ENCODE assay signal across 10 cellular contexts in genomic region chr10:63430091-63430998, GRCh38. TPM values are rescaled to one million over a fixed set of nuclear protein-coding genes. Genes with fewer than 3 reads are reported as not detected.
A peak's percentile ranks its signal among the peaks of the same experiment; 100 is the strongest.
DNase-seq lines count a peak whose midpoint lies in the region; ATAC-seq and TF ChIP-seq lines count a peak whose summit lies in the region.
"Had no signal": no experiment of that assay in that cellular context is flagged by ENCODE, and none has a peak within 500 bp of the region (broad histone marks: within the 10 kb centered on the region; RNA-seq: fewer than 3 reads in every experiment).

No MANE protein-coding gene starts in this region.

- POLR2A ChIA-PET in MCF 10A (lab: Yijun Ruan, JAX), result interaction anchor here (0.6 to 1.9 kb wide), 15 partner anchors 8 to 270 kb away, joined by 3 to 7 read pairs (median 4); partner anchors contain the start of gene JMJD1C

- H3K36me3 Mint-ChIP-seq in MCF 10A (ENCODE audit: insufficient read depth, unreplicated experiment), result peaks cover 8% of the 10 kb centered on the region

- H3K4me3 ChIP-seq in breast epithelium (no peak overlapping the region), astrocyte of the cerebellum (ENCODE audit: low read depth, low read length) (no peak overlapping the region), right cardiac atrium (ENCODE audit: low read length) (no peak overlapping the region), aorta (ENCODE audit: low read length in 2 of 2) (no peak overlapping the region)
- H3K4me3 ChIP-seq: gastroesophageal sphincter had no signal

- H3K27me3 Mint-ChIP-seq in MCF 10A (ENCODE audit: insufficient read depth, unreplicated experiment), result no peaks in the 10 kb centered on the region
- H3K27me3 Mint-ChIP-seq: B cell had no signal

- ATAC-seq in right cardiac atrium (peak; percentile 51 to 71), aorta (ENCODE audit: low FRiP score) (peak; percentile 47), GM18870 (IDR thresholded peaks at IDR 0.05; ENCODE audit: unreplicated experiment) (no peak), GM21786 (IDR thresholded peaks at IDR 0.05; ENCODE audit: unreplicated experiment) (no peak)
- ATAC-seq: gastroesophageal sphincter had no signal

- 58% methylated on average over 10 of the region's 10 CpGs for WGBS in right cardiac atrium
- WGBS in aorta, 2 donors, result 76 to 79% methylated on average over 10 of the region's 10 CpGs

- H3K4me1 ChIP-seq in breast epithelium (no peaks in the 10 kb centered on the region), right cardiac atrium (ENCODE audit: control insufficient read depth, insufficient read depth, low read length) (peaks cover 9% of the 10 kb centered on the region), aorta (ENCODE audit: control insufficient read depth in 1 of 2, insufficient read depth in 2 of 2, low read length in 2 of 2) (peaks cover 1 to 10% of the 10 kb centered on the region in 2 donors)

- TF ChIP-seq CTCF in MCF 10A (IDR thresholded peaks at IDR 0.05; ENCODE audit: unreplicated experiment) (no peak), breast epithelium (IDR thresholded peaks at IDR 0.05) (no peak), astrocyte of the cerebellum (IDR thresholded peaks at IDR 0.05; ENCODE audit: low read depth, low read length, missing control alignments) (no peak)

- no peaks in the 10 kb centered on the region for H3K27me3 ChIP-seq in breast epithelium
- H3K27me3 ChIP-seq in right cardiac atrium (ENCODE audit: control insufficient read depth, insufficient read depth), result no peaks in the 10 kb centered on the region
- no peaks in the 10 kb centered on the region for H3K27me3 ChIP-seq in aorta (ENCODE audit: control insufficient read depth in 1 of 2, insufficient read depth in 2 of 2, low read length in 1 of 2)
- H3K27me3 ChIP-seq: gastroesophageal sphincter had no signal

- DNase-seq in MCF 10A (ENCODE audit: unreplicated experiment) (peak; percentile 28), breast epithelium (ENCODE audit: low spot score in 2 of 2) (no peak), astrocyte of the cerebellum (ENCODE audit: low read depth) (peak; percentile 16), right cardiac atrium (no peak), aorta (no peak), D341Med (ENCODE audit: low spot score) (no peak)

- peak overlapping the region; percentile 16 for H3K4me3 Mint-ChIP-seq in MCF 10A (ENCODE audit: unreplicated experiment)
- H3K4me3 Mint-ChIP-seq: B cell had no signal

- in situ Hi-C loops in astrocyte of the cerebellum (cut with HindIII; ENCODE audit: low sequenced_read_pairs), result no loop called here

- H3K9me3 ChIP-seq in breast epithelium (no peaks in the 10 kb centered on the region), right cardiac atrium (ENCODE audit: control insufficient read depth, low read length) (no peaks in the 10 kb centered on the region), aorta (ENCODE audit: control insufficient read depth, low read length) (no peaks in the 10 kb centered on the region)
- H3K9me3 ChIP-seq: gastroesophageal sphincter had no signal

- BruUV-seq in MCF 10A (replicated peaks; lab: Mats Ljungman, UMichigan), result no TSS peak

- CTCF ChIA-PET in MCF 10A (lab: Yijun Ruan, JAX), result interaction anchor here (0.6 to 0.9 kb wide), 3 partner anchors 69 to 95 kb away, joined by 3 to 4 read pairs (median 3); no protein-coding TSS in a partner anchor

- no peaks in the 10 kb centered on the region for H3K9me3 Mint-ChIP-seq in MCF 10A (ENCODE audit: unreplicated experiment)

- H3K36me3 ChIP-seq in breast epithelium, result no peaks in the 10 kb centered on the region
- no peaks in the 10 kb centered on the region for H3K36me3 ChIP-seq in aorta (ENCODE audit: control insufficient read depth in 1 of 2, insufficient read depth in 2 of 2, low read length in 1 of 2)
- H3K36me3 ChIP-seq: gastroesophageal sphincter had no signal

- peaks cover 36% of the 10 kb centered on the region for H3K4me1 Mint-ChIP-seq in MCF 10A (ENCODE audit: insufficient read depth, unreplicated experiment)

- H3K27ac Mint-ChIP-seq in MCF 10A (ENCODE audit: low read depth, unreplicated experiment), result peak overlapping the region; percentile 88
- H3K27ac Mint-ChIP-seq: B cell had no signal

- no peak overlapping the region for H3K27ac ChIP-seq in breast epithelium
- no peak overlapping the region for H3K27ac ChIP-seq in right cardiac atrium (ENCODE audit: low read length)
- no peak overlapping the region for H3K27ac ChIP-seq in aorta (ENCODE audit: low read depth in 1 of 2, low read length in 2 of 2)
- H3K27ac ChIP-seq: gastroesophageal sphincter had no signal

- TF ChIP-seq POLR2A in breast epithelium (IDR thresholded peaks at IDR 0.05), result no peak

- intact Hi-C loops in MCF 10A (cut with micrococcal nuclease), result no loop called here
- intact Hi-C loops in breast epithelium (cut with DNase I; ENCODE audit: low total_unique reads), result no loop called here
- intact Hi-C loops in right cardiac atrium (cut with DNase I), result no loop called here
- intact Hi-C loops in aorta (cut with DNase I), result no loop called here

RNA-seq across cellular contexts. Expression of gene JMJD1C, which starts 35.4 kb away (rescaled TPM):
- total RNA-seq in MCF 10A (2022) (91.9 and 101 TPM in 2 replicates), breast epithelium (100 to 1,000 TPM; 134 to 327 (median 162) TPM), right cardiac atrium (10 to 100 TPM; 42.2 to 44.8 (median 43.8) TPM), aorta (100 to 1,000 TPM; 103 to 108 TPM)
- polyA plus RNA-seq in right cardiac atrium (31.0 TPM), aorta (10 to 100 TPM; 21.9 to 34.1 TPM)

Comparison
In these comparisons a context has a peak if more than half of its experiments do, and no peak if none do; other contexts are left out.
1. DNase-seq: peak in MCF 10A (single experiment) and astrocyte of the cerebellum (single experiment); none in breast epithelium (0 of 2), right cardiac atrium (0 of 3), aorta (0 of 2) and D341Med (single experiment).
2. ATAC-seq: peak in right cardiac atrium (2 of 2) and aorta (single experiment); none in GM18870 (single experiment) and GM21786 (single experiment).